In genomic region chr5:317086-317811, GRCh38 we compare ENCODE assay signal across 8 cellular contexts. TPM values are rescaled to one million over a fixed set of nuclear protein-coding genes. Genes with fewer than 3 reads are reported as not detected.
DNase-seq lines count a peak whose midpoint lies in the region; ATAC-seq and TF ChIP-seq lines count a peak whose summit lies in the region.

No MANE protein-coding gene starts in this region.

- peak; percentile 88 for TF ChIP-seq CTCF in chondrocyte (IDR thresholded peaks at IDR 0.05)
- no peak for TF ChIP-seq CTCF in coronary artery (IDR thresholded peaks at IDR 0.05)

- ATAC-seq in GM21737 (IDR thresholded peaks at IDR 0.05; ENCODE audit: unreplicated experiment): peak; percentile 74

- no peaks in the 10 kb centered on the region for H3K4me1 ChIP-seq in mesendoderm (ENCODE audit: control insufficient read depth, low read depth, low read length)

- H2BK120ac ChIP-seq in mesendoderm (ENCODE audit: low read depth, low read length): no peak overlapping the region

- no peak overlapping the region for H2AK5ac ChIP-seq in mesendoderm (ENCODE audit: low read length)

- H3K4me3 ChIP-seq in SK-N-MC (no peak overlapping the region), mesendoderm (ENCODE audit: low read length) (no peak overlapping the region), coronary artery (no peak overlapping the region)

- no peak overlapping the region for H3K27ac Mint-ChIP-seq in chondrocyte (ENCODE audit: unreplicated experiment)

- peak overlapping the region; percentile 54 for H3K56ac ChIP-seq in mesendoderm (ENCODE audit: low read length)

- no peak overlapping the region for H4K5ac ChIP-seq in mesendoderm (ENCODE audit: low read length)

- no peak overlapping the region for H3K18ac ChIP-seq in mesendoderm (ENCODE audit: low read length)

- H3K4ac ChIP-seq in mesendoderm (ENCODE audit: low read depth, low read length): no peak overlapping the region

- no peak overlapping the region for H4K8ac ChIP-seq in mesendoderm (ENCODE audit: low read depth, low read length)

- no peaks in the 10 kb centered on the region for H3K9me3 Mint-ChIP-seq in chondrocyte (ENCODE audit: low read depth)

- H3K36me3 ChIP-seq in SK-N-MC (ENCODE audit: insufficient read depth, low read length) (no peaks in the 10 kb centered on the region; the same call in 1 of the 2 replicates), mesendoderm (ENCODE audit: control insufficient read depth, insufficient read depth, low read length) (peaks cover 2% of the 10 kb centered on the region)

- no peaks in the 10 kb centered on the region for H3K9me3 ChIP-seq in SK-N-MC (ENCODE audit: low read depth, low read length)

- DNase-seq in activated T-cell treated with anti-CD3 and anti-CD28 coated beads for 4 hours (peak; percentile 24), HuH-7 (ENCODE audit: low spot score) (peak; percentile 92), SK-N-MC (ENCODE audit: low read depth, low spot score) (no peak), chondrocyte (ENCODE audit: low spot score) (no peak), mesendoderm (peak; percentile 83), coronary artery (ENCODE audit: low spot score) (no peak)
- no peak for DNase-seq in activated T-cell treated with anti-CD3 and anti-CD28 coated beads, Interleukin-2, amount 50 U/mL, for 1 hour

- peak overlapping the region; percentile 81 for H3K27ac ChIP-seq in SK-N-MC
- H3K27ac ChIP-seq in mesendoderm (ENCODE audit: low read depth, low read length): no peak overlapping the region
- no peak overlapping the region for H3K27ac ChIP-seq in coronary artery

- no peak overlapping the region for H2BK5ac ChIP-seq in mesendoderm (ENCODE audit: low read length)

- H3K36me3 Mint-ChIP-seq in chondrocyte (ENCODE audit: low read depth): peaks cover 7% of the 10 kb centered on the region

- peaks cover 8% of the 10 kb centered on the region for H3K4me1 Mint-ChIP-seq in chondrocyte (ENCODE audit: low read depth)

- no peak overlapping the region for H3K4me3 Mint-ChIP-seq in chondrocyte (ENCODE audit: unreplicated experiment)

- H3K9ac ChIP-seq in SK-N-MC (ENCODE audit: insufficient read length) (no peak overlapping the region), mesendoderm (ENCODE audit: low read length) (no peak overlapping the region)

- no peaks in the 10 kb centered on the region for H3K27me3 Mint-ChIP-seq in chondrocyte (ENCODE audit: low read depth)

- H2BK15ac ChIP-seq in mesendoderm (replicated peaks; ENCODE audit: low read depth): no peak overlapping the region

- WGBS in mesendoderm (ENCODE audit: extremely low coverage, insufficient coverage, low lambda C conversion rate): no CpG with 5 or more reads among the region's 26 CpGs

- no peak overlapping the region for H3K23ac ChIP-seq in mesendoderm (ENCODE audit: low read length)

- H3K79me2 ChIP-seq in mesendoderm (ENCODE audit: control insufficient read depth, insufficient read depth, low read length): no peaks in the 10 kb centered on the region

- H3K4me2 ChIP-seq in mesendoderm (ENCODE audit: low read length): no peak overlapping the region

- H3K79me1 ChIP-seq in mesendoderm (ENCODE audit: low read length): no peaks in the 10 kb centered on the region

- H3K27me3 ChIP-seq in mesendoderm (ENCODE audit: insufficient read depth, low read length, poor library complexity): peaks cover 18% of the 10 kb centered on the region

RNA-seq across cellular contexts. Expression of gene AHRR, which starts 4.3 kb away (rescaled TPM):
- 9.3 to 17.3 TPM (median 13.4 TPM) in 3 replicates for total RNA-seq in chondrocyte
- 0.17 TPM for polyA plus RNA-seq in mesendoderm (2013, experiment 1 of 2)
- polyA plus RNA-seq in mesendoderm (2013, experiment 2 of 2): 0.22 TPM

RNA-seq across cellular contexts. Expression of gene PDCD6, which starts 45.8 kb away (rescaled TPM):
- 71.9 to 89.8 TPM (median 74.0 TPM) in 3 replicates for total RNA-seq in chondrocyte
- 67.4 TPM for polyA plus RNA-seq in mesendoderm (2013, experiment 1 of 2)
- 65.6 TPM for polyA plus RNA-seq in mesendoderm (2013, experiment 2 of 2)

Comparison
In these comparisons a context has a peak if more than half of its experiments do, and no peak if none do; other contexts are left out.
1. DNase-seq: peak in activated T-cell treated with anti-CD3 and anti-CD28 coated beads for 4 hours (single experiment), HuH-7 (single experiment) and mesendoderm (single experiment); none in activated T-cell treated with anti-CD3 and anti-CD28 coated beads, Interleukin-2, amount 50 U/mL, for 1 hour (single experiment), SK-N-MC (single experiment), chondrocyte (single experiment) and coronary artery (single experiment).